ENCODE assay signal across 19 cellular contexts in the genomic region with DNA sequence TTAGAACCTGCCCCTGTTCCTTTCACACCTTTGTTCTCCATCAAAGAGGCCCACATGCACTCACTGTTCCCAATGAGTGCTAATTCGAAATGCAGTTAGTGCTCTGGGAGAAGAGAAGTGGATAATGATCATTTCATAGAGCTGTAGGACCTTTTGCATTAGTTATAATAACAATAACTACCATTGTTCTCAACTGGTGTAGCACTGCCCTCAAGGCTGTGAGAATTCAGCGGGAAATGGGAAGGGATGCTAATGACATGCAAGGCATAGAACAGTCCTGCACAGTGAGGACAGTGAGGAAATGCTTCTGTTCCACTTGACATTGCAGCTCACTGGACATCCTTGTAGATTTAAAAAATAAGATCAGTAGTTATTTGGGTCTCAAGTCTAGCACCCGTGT.
"Had no signal": no experiment of that assay in that cellular context is flagged by ENCODE, and none has a peak within 500 bp of the region (broad histone marks: within the 10 kb centered on the region; RNA-seq: fewer than 3 reads in every experiment).

No MANE protein-coding gene starts in this region.

- H3K4me2 ChIP-seq: smooth muscle cell had no signal

- DNase-seq: effector CD4-positive, alpha-beta T cell; endodermal cell; erythroblast; foreskin keratinocyte; heart left ventricle; kidney glomerular epithelial cell; naive thymus-derived CD8-positive, alpha-beta T cell; posterior cingulate gyrus; right cardiac atrium; stimulated activated CD4-positive, alpha-beta T cell treated with anti-CD3 and anti-CD28 coated beads, Interleukin-2, amount 100 ng/mL, for 48 hours; stimulated activated naive CD4-positive, alpha-beta T cell treated with Interleukin-2 at 50 U/mL for 16 hours; tibial artery; upper lobe of left lung had no signal

- ATAC-seq: foreskin keratinocyte; heart left ventricle; naive thymus-derived CD8-positive, alpha-beta T cell; right cardiac atrium had no signal

- H3K27me3 ChIP-seq: foreskin keratinocyte, heart left ventricle, neutrophil, tibial artery, upper lobe of left lung, vagina had no signal

- H3K4me3 ChIP-seq: coronary artery, heart left ventricle, smooth muscle cell, tibial artery, upper lobe of left lung, vagina had no signal

- H3K4me1 ChIP-seq: foreskin keratinocyte had no signal

- FAIRE-seq: endothelial cell of umbilical vein, islet of Langerhans had no signal

- H3K9me3 ChIP-seq: heart left ventricle, neutrophil, tibial artery, upper lobe of left lung, vagina had no signal

- H3K36me3 ChIP-seq: heart left ventricle, neutrophil, tibial artery, upper lobe of left lung, vagina had no signal

- H3K27ac ChIP-seq: coronary artery, foreskin keratinocyte, heart left ventricle, neutrophil, tibial artery, upper lobe of left lung, vagina had no signal
